Comparison of ENCODE assay signal across 1 cellular context in genomic region chr4:92328095-92328494, GRCh38.
TF ChIP-seq lines count a peak whose summit lies in the region.

No MANE protein-coding gene starts in this region.

TF ChIP-seq in GM12878, 131 proteins besides CTCF, POLR2A, EP300 and RAD21 (continued from another document):
- TF ChIP-seq MLLT1 (IDR thresholded peaks at IDR 0.05) (no peak), RELB (IDR thresholded peaks at IDR 0.05; ENCODE audit: low read depth) (no peak), CUX1 (IDR thresholded peaks at IDR 0.05; ENCODE audit: insufficient replicate concordance, low read depth, low read length) (no peak), SRF (IDR thresholded peaks at IDR 0.05; ENCODE audit: low read depth in 2 of 2, low read length in 2 of 2) (no peak)
TF ChIP-seq in GM12878: peak in this region for 0.
